23 cellular contexts compared by ENCODE assay signal in the genomic region with DNA sequence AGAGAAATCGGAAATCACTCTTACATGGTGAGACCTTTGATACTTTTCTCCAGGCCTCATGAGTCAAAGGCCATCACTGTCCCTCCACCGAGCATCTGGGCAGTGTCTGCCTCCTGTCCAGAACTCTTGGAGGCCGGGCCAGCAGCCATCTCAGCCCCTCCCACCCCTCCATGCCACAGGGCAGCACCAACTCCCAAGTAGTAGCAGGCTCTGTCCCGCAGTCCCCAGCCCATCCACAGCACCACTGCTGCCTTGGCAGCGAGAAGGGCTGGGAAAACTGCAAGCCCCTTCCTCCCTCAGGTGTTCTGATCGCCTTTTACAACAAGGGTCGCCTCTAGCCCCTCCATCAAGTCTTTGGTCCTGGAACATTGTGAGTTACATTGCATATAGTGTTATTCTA.
"Had no signal": no experiment of that assay in that cellular context is flagged by ENCODE, and none has a peak within 500 bp of the region (broad histone marks: within the 10 kb centered on the region; RNA-seq: fewer than 3 reads in every experiment).

No MANE protein-coding gene starts in this region.

- ATAC-seq: natural killer cell; pancreas; sciatic nerve; stimulated activated memory B cell treated with anti-CD40 and anti-IgM and Interleukin-4, amounts not matched to agents 10 μg/mL and 1 μg/mL and 100 μg/mL, for 72 hours; stimulated activated naive CD8-positive, alpha-beta T cell treated with anti-CD3 and anti-CD28 coated beads, Interleukin-15, Interleukin-2, amounts not matched to agents 100 U/mL and 50 U/mL, for 24 hours had no signal

- H3K4me3 ChIP-seq: colonic mucosa, esophagus squamous epithelium, lung, pancreas, right atrium auricular region, spleen, testis, tibial artery had no signal

- H3K27me3 Mint-ChIP-seq: memory B cell; progenitor cell of endocrine pancreas; stimulated activated memory B cell treated with anti-CD40 and anti-IgM and Interleukin-4, amounts not matched to agents 10 μg/mL and 1 μg/mL and 100 μg/mL, for 72 hours; type B pancreatic cell had no signal

- H3K27ac Mint-ChIP-seq: memory B cell; natural killer cell; progenitor cell of endocrine pancreas; stimulated activated memory B cell treated with anti-CD40 and anti-IgM and Interleukin-4, amounts not matched to agents 10 μg/mL and 1 μg/mL and 100 μg/mL, for 72 hours; type B pancreatic cell had no signal

- DNase-seq: colonic mucosa; dermis blood vessel endothelial cell; effector memory CD4-positive, alpha-beta T cell; erythroblast; esophagus squamous epithelium; foreskin melanocyte; head of caudate nucleus; natural killer cell; pancreas; spleen; stimulated activated CD4-positive, alpha-beta T cell treated with anti-CD3 and anti-CD28 coated beads, Interleukin-4, amount 100 ng/mL, for 4 hours; stimulated activated naive CD8-positive, alpha-beta T cell treated with anti-CD3 and anti-CD28 coated beads, Interleukin-15, Interleukin-2, amounts not matched to agents 100 U/mL and 50 U/mL, for 24 hours; testis; tibial artery had no signal

- H3K9me3 ChIP-seq: colonic mucosa, esophagus squamous epithelium, neutrophil, pancreas, right atrium auricular region, spleen, testis, tibial artery had no signal

- H3K27me3 ChIP-seq: colonic mucosa, esophagus squamous epithelium, pancreas, right atrium auricular region, spleen, testis, tibial artery had no signal

- H3K36me3 ChIP-seq: colonic mucosa, neutrophil, pancreas had no signal

- H3K4me3 Mint-ChIP-seq: memory B cell; natural killer cell; neural crest cell; stimulated activated memory B cell treated with anti-CD40 and anti-IgM and Interleukin-4, amounts not matched to agents 10 μg/mL and 1 μg/mL and 100 μg/mL, for 72 hours; type B pancreatic cell had no signal

- H3K9me3 Mint-ChIP-seq: memory B cell; stimulated activated memory B cell treated with anti-CD40 and anti-IgM and Interleukin-4, amounts not matched to agents 10 μg/mL and 1 μg/mL and 100 μg/mL, for 72 hours had no signal

- H3K36me3 Mint-ChIP-seq: memory B cell; natural killer cell; stimulated activated memory B cell treated with anti-CD40 and anti-IgM and Interleukin-4, amounts not matched to agents 10 μg/mL and 1 μg/mL and 100 μg/mL, for 72 hours had no signal

- H3K27ac ChIP-seq: colonic mucosa, esophagus squamous epithelium, neutrophil, pancreas, spleen, testis, tibial artery had no signal

- H3K4me1 ChIP-seq: colonic mucosa, pancreas had no signal
